In genomic region chr7:110507832-110508231, GRCh38 we compare ENCODE assay signal across 19 cellular contexts.
DNase-seq lines count a peak whose midpoint lies in the region; ATAC-seq and TF ChIP-seq lines count a peak whose summit lies in the region.
"Had no signal": no experiment of that assay in that cellular context is flagged by ENCODE, and none has a peak within 500 bp of the region (broad histone marks: within the 10 kb centered on the region; RNA-seq: fewer than 3 reads in every experiment).

No MANE protein-coding gene starts in this region.

- H3K36me3 ChIP-seq in spleen: no peaks in the 10 kb centered on the region
- H3K36me3 ChIP-seq: BLaER1, SJSA1 had no signal

- no peak for TF ChIP-seq POLR2A in spleen (IDR thresholded peaks at IDR 0.05)

- H3K27me3 ChIP-seq in spleen (replicated peaks in 1 of 7): no peaks in the 10 kb centered on the region
- H3K27me3 ChIP-seq: BLaER1, SJSA1 had no signal

- no peak overlapping the region for H3K4me3 ChIP-seq in spleen
- H3K4me3 ChIP-seq: BLaER1, SJSA1 had no signal

- no peak overlapping the region for H3K27ac ChIP-seq in spleen
- H3K27ac ChIP-seq: BLaER1, RWPE1, SJSA1 had no signal

- no peak for TF ChIP-seq CTCF in spleen (IDR thresholded peaks at IDR 0.05 in 8 of 11, conservative IDR thresholded peaks at IDR 0.05 in 3 of 11)

- no peaks in the 10 kb centered on the region for H3K9me3 ChIP-seq in spleen
- H3K9me3 ChIP-seq: BLaER1, SJSA1 had no signal

- no peaks in the 10 kb centered on the region for H3K4me1 ChIP-seq in spleen
- H3K4me1 ChIP-seq: BLaER1, SJSA1 had no signal

- no peak overlapping the region for H3K4me3 Mint-ChIP-seq in activated naive CD8-positive, alpha-beta T cell treated with anti-CD3 and anti-CD28 coated beads for 36 hours
- H3K4me3 Mint-ChIP-seq: CD8-positive, alpha-beta memory T cell; H9; IgD-negative memory B cell had no signal

- peaks cover 2% of the 10 kb centered on the region for H3K4me1 Mint-ChIP-seq in activated naive CD8-positive, alpha-beta T cell treated with anti-CD3 and anti-CD28 coated beads for 36 hours
- H3K4me1 Mint-ChIP-seq: CD8-positive, alpha-beta memory T cell; IgD-negative memory B cell had no signal

- H3K9me3 Mint-ChIP-seq in activated naive CD8-positive, alpha-beta T cell treated with anti-CD3 and anti-CD28 coated beads for 36 hours: no peaks in the 10 kb centered on the region
- H3K9me3 Mint-ChIP-seq: CD8-positive, alpha-beta memory T cell; H9 had no signal

- H3K36me3 Mint-ChIP-seq in activated naive CD8-positive, alpha-beta T cell treated with anti-CD3 and anti-CD28 coated beads for 36 hours: no peaks in the 10 kb centered on the region
- H3K36me3 Mint-ChIP-seq: CD8-positive, alpha-beta memory T cell had no signal

- H3K27ac Mint-ChIP-seq in activated naive CD8-positive, alpha-beta T cell treated with anti-CD3 and anti-CD28 coated beads for 36 hours: no peak overlapping the region
- H3K27ac Mint-ChIP-seq: CD8-positive, alpha-beta memory T cell; H9; IgD-negative memory B cell had no signal

- peak; percentile 54 for DNase-seq in NCI-H748 (lab: John Stamatoyannopoulos, UW; ENCODE audit: unreplicated experiment)
- no peak for DNase-seq in NCI-H748 treated with DMSO at 0.1 percent for 48 hours (lab: John Stamatoyannopoulos, UW)
- peak; percentile 49 for DNase-seq in NCI-H2029 (lab: John Stamatoyannopoulos, UW)
- peak; percentile 50 to 55 for DNase-seq in SHP77 (lab: John Stamatoyannopoulos, UW)
- DNase-seq in spleen: no peak
- DNase-seq in activated naive CD8-positive, alpha-beta T cell treated with anti-CD3 and anti-CD28 coated beads for 36 hours: no peak
- DNase-seq in stimulated activated CD4-positive, alpha-beta T cell treated with anti-CD3 and anti-CD28 coated beads, Interleukin-4, amount 100 ng/mL, for 4 hours: no peak
- DNase-seq: CD8-positive, alpha-beta memory T cell; H9; Kasumi-1; NCI-H1930; NCI-H2227 treated with DMSO at 0.1 percent for 48 hours; NCI-H526; PC-3 had no signal

- ATAC-seq in GM19324 (IDR thresholded peaks at IDR 0.05; ENCODE audit: low FRiP score, unreplicated experiment): no peak

- no peaks in the 10 kb centered on the region for H3K27me3 Mint-ChIP-seq in activated naive CD8-positive, alpha-beta T cell treated with anti-CD3 and anti-CD28 coated beads for 36 hours
- H3K27me3 Mint-ChIP-seq: CD8-positive, alpha-beta memory T cell; IgD-negative memory B cell had no signal

- intact Hi-C loops in spleen (cut with DNase I; ENCODE audit: low total_unique reads): no loop called here

Comparison
In these comparisons a context has a peak if more than half of its experiments do, and no peak if none do; other contexts are left out.
1. DNase-seq: peak in NCI-H748 (single experiment), NCI-H2029 (single experiment) and SHP77 (2 of 2); none in NCI-H748 treated with DMSO at 0.1 percent for 48 hours (single experiment), spleen (single experiment), activated naive CD8-positive, alpha-beta T cell treated with anti-CD3 and anti-CD28 coated beads for 36 hours (single experiment) and stimulated activated CD4-positive, alpha-beta T cell treated with anti-CD3 and anti-CD28 coated beads, Interleukin-4, amount 100 ng/mL, for 4 hours (0 of 2).